Comparison of ENCODE assay signal across 8 cellular contexts in genomic region chr17:50201226-50201854, GRCh38. TPM values are rescaled to one million over a fixed set of nuclear protein-coding genes. Genes with fewer than 3 reads are reported as not detected.
DNase-seq lines count a peak whose midpoint lies in the region; ATAC-seq and TF ChIP-seq lines count a peak whose summit lies in the region.

Gene COL1A1, minus strand, starts transcription at chr17:50201631. Its CDS starts 118 bp downstream, at chr17:50201513.

- no peaks in the 10 kb centered on the region for H3K9me2 ChIP-seq in PC-3 (replicated peaks; ENCODE audit: low read length)

- H4K20me1 ChIP-seq in PC-3 (ENCODE audit: low read length), result no peaks in the 10 kb centered on the region

- H3K27me3 ChIP-seq in CD4-positive, CD25-positive, alpha-beta regulatory T cell (ENCODE audit: control insufficient read depth, insufficient read depth, low read length), result peaks cover 11% of the 10 kb centered on the region
- 0 out of 2 replicates have a peak, but pooled peaks cover 6% of the 10 kb centered on the region for H3K27me3 ChIP-seq in PC-3 (ENCODE audit: low read length)
- H3K27me3 ChIP-seq in mucosa of stomach (ENCODE audit: control insufficient read depth, insufficient read depth, low read length), result peaks cover 46% of the 10 kb centered on the region

- H3K9ac ChIP-seq in PC-3 (ENCODE audit: low read length) (peak within 1 kb of the TSS; percentile 84), mucosa of stomach (ENCODE audit: low read length) (peak within 1 kb of the TSS; percentile 78)

- peaks cover 75% of the 10 kb centered on the region for H3K27me3 Mint-ChIP-seq in CD4-positive, CD25-positive, alpha-beta regulatory T cell
- peaks cover 27% of the 10 kb centered on the region for H3K27me3 Mint-ChIP-seq in endothelial cell (ENCODE audit: unreplicated experiment)

- peaks cover 0 to 32% (median 18%) of the 10 kb centered on the region in 4 donors for H3K4me1 Mint-ChIP-seq in CD4-positive, CD25-positive, alpha-beta regulatory T cell
- peaks cover 10% of the 10 kb centered on the region for H3K4me1 Mint-ChIP-seq in endothelial cell (ENCODE audit: unreplicated experiment)

- POLR2A ChIA-PET in PC-3 (lab: Charles Lee; ENCODE audit: unreplicated experiment), result interaction anchor here (0.6 kb wide), 1 partner anchor 75 kb away, joined by 5 read pairs; no protein-coding TSS in a partner anchor

- peak within 1 kb of the TSS; percentile 85 for H3K4me2 ChIP-seq in PC-3 (ENCODE audit: low read length)

- BruUV-seq in PC-3 (replicated peaks; lab: Mats Ljungman, UMichigan), result no TSS peak

- peak within 1 kb of the TSS; percentile 85 for H2AFZ ChIP-seq in PC-3 (ENCODE audit: low read length)

- H3K36me3 Mint-ChIP-seq in CD4-positive, CD25-positive, alpha-beta regulatory T cell, result no peaks in the 10 kb centered on the region
- H3K36me3 Mint-ChIP-seq in endothelial cell (ENCODE audit: low read depth, unreplicated experiment), result no peaks in the 10 kb centered on the region

- no peak within 1 kb of the TSS for H3K27ac ChIP-seq in CD4-positive, CD25-positive, alpha-beta regulatory T cell (ENCODE audit: insufficient read depth, low read length, poor library complexity, severe bottlenecking)
- peak within 1 kb of the TSS; percentile 92 for H3K27ac ChIP-seq in PC-3 (ENCODE audit: low read length)

- H3F3A ChIP-seq in PC-3 (ENCODE audit: low read length, unreplicated experiment), result no peaks in the 10 kb centered on the region

- TF ChIP-seq CTCF in PC-3 (conservative IDR thresholded peaks at IDR 0.05; ENCODE audit: low read depth, low read length), result no peak
- no peak for TF ChIP-seq CTCF in endothelial cell (IDR thresholded peaks at IDR 0.05; ENCODE audit: unreplicated experiment)

- no peak within 1 kb of the TSS for H3K4me3 ChIP-seq in CD4-positive, CD25-positive, alpha-beta regulatory T cell (ENCODE audit: low read depth, low read length)
- H3K4me3 ChIP-seq in PC-3 (ENCODE audit: low read length) (peak within 1 kb of the TSS; percentile 69), mucosa of stomach (ENCODE audit: low read length) (peak within 1 kb of the TSS; percentile 40)

- H3K4me3 Mint-ChIP-seq in CD4-positive, CD25-positive, alpha-beta regulatory T cell, result peak within 1 kb of the TSS; percentile 73 to 87 (median 84)
- peak within 1 kb of the TSS; percentile 71 for H3K4me3 Mint-ChIP-seq in endothelial cell (ENCODE audit: unreplicated experiment)

- H3K9me3 Mint-ChIP-seq in CD4-positive, CD25-positive, alpha-beta regulatory T cell, result peaks cover 0 to 2% (median 0%) of the 10 kb centered on the region in 7 donors
- no peaks in the 10 kb centered on the region for H3K9me3 Mint-ChIP-seq in endothelial cell (ENCODE audit: unreplicated experiment)

- DNase-seq in CD4-positive, CD25-positive, alpha-beta regulatory T cell, result no peak
- no peak for DNase-seq in PC-3
- DNase-seq in endothelial cell (ENCODE audit: low spot score), result no peak
- DNase-seq in Ammon's horn (ENCODE audit: low spot score), result no peak
- DNase-seq in NCI-H510A (lab: John Stamatoyannopoulos, UW), result no peak
- no peak for DNase-seq in GM19240 (ENCODE audit: insufficient read length, low spot score)

- intact Hi-C loops in PC-3 (cut with micrococcal nuclease), result no loop called here

- ATAC-seq in CD4-positive, CD25-positive, alpha-beta regulatory T cell (ENCODE audit: low read depth in 2 of 2), result no peak
- ATAC-seq in PC-3 (no peak), HG03280 (IDR thresholded peaks at IDR 0.05; ENCODE audit: unreplicated experiment) (no peak)

- CTCF ChIA-PET in PC-3 (lab: Charles Lee), result interaction anchor here (0.5 to 2.1 kb wide), 6 partner anchors 14 to 97 kb away, joined by 3 to 53 read pairs (median 15); partner anchors contain the start of gene TMEM92

- no peaks in the 10 kb centered on the region for H3K9me3 ChIP-seq in CD4-positive, CD25-positive, alpha-beta regulatory T cell (ENCODE audit: control insufficient read depth in 2 of 2, low read length in 2 of 2)
- H3K9me3 ChIP-seq in PC-3 (ENCODE audit: low read length) (no peaks in the 10 kb centered on the region), mucosa of stomach (ENCODE audit: control insufficient read depth, low read length) (no peaks in the 10 kb centered on the region)

- peaks cover 21% of the 10 kb centered on the region for H3K4me1 ChIP-seq in CD4-positive, CD25-positive, alpha-beta regulatory T cell (ENCODE audit: control insufficient read depth, insufficient read depth, low read length, poor library complexity, severe bottlenecking)
- H3K4me1 ChIP-seq in PC-3 (ENCODE audit: insufficient read depth, low read length), result peaks cover 18% of the 10 kb centered on the region
- H3K4me1 ChIP-seq in mucosa of stomach (ENCODE audit: control insufficient read depth, insufficient read depth, low read length), result peaks cover 27% of the 10 kb centered on the region

- no peaks in the 10 kb centered on the region for H3K79me2 ChIP-seq in PC-3 (ENCODE audit: low read length)

- H3K36me3 ChIP-seq in CD4-positive, CD25-positive, alpha-beta regulatory T cell (ENCODE audit: control insufficient read depth, insufficient read depth, low read length), result no peaks in the 10 kb centered on the region
- H3K36me3 ChIP-seq in PC-3 (ENCODE audit: low read depth, low read length) (no peaks in the 10 kb centered on the region), mucosa of stomach (ENCODE audit: control insufficient read depth, insufficient read depth, low read length) (no peaks in the 10 kb centered on the region)

- H3K27ac Mint-ChIP-seq in CD4-positive, CD25-positive, alpha-beta regulatory T cell, result peak within 1 kb of the TSS in 2 of 3 donors; percentile 55 to 74
- no peak within 1 kb of the TSS for H3K27ac Mint-ChIP-seq in endothelial cell (ENCODE audit: unreplicated experiment)

RNA-seq across cellular contexts. Expression of gene COL1A1, which starts in this region (rescaled TPM):
- 26.2 TPM for total RNA-seq in CD4-positive, CD25-positive, alpha-beta regulatory T cell
- polyA plus RNA-seq in CD4-positive, CD25-positive, alpha-beta regulatory T cell, result not detected
- total RNA-seq in PC-3 (2014; rRNA removed), result 30.6 and 56.2 TPM in 2 replicates
- 6.8 TPM for total RNA-seq in endothelial cell (ENCODE audit: unreplicated experiment)
